Comparison of ENCODE assay signal across 8 cellular contexts in genomic region chr4:108018038-108018883, GRCh38. TPM values are rescaled to one million over a fixed set of nuclear protein-coding genes. Genes with fewer than 3 reads are reported as not detected.
DNase-seq lines count a peak whose midpoint lies in the region; ATAC-seq, FAIRE-seq and TF ChIP-seq lines count a peak whose summit lies in the region.

No MANE protein-coding gene starts in this region.

- DNase-seq in A549 (ENCODE audit: low read depth in 1 of 2, low spot score in 1 of 2): peak; percentile 44 to 60
- DNase-seq in NCI-H226: peak; percentile 12
- peak; percentile 76 to 93 for DNase-seq in activated CD4-positive, alpha-beta T cell treated with anti-CD3 and anti-CD28 coated beads for 4 hours
- DNase-seq in choroid plexus epithelial cell (ENCODE audit: low read depth): peak; percentile 89
- DNase-seq in HepG2 (ENCODE audit: low spot score): peak; percentile 58
- peak; percentile 69 to 85 (median 81) for DNase-seq in stimulated activated CD4-positive, alpha-beta T cell treated with anti-CD3 and anti-CD28 coated beads, TNF-alpha, amount 100 ng/mL, for 24 hours (ENCODE audit: low read depth in 3 of 3)

- H3K9me3 ChIP-seq in A549 (no peaks in the 10 kb centered on the region), HepG2 (ENCODE audit: low read length) (no peaks in the 10 kb centered on the region)

- TF ChIP-seq POLR2A in A549 (IDR thresholded peaks at IDR 0.05; ENCODE audit: low read length): no peak
- no peak for TF ChIP-seq POLR2A in HepG2 (IDR thresholded peaks at IDR 0.05; ENCODE audit: insufficient read depth in 1 of 2, low read depth in 2 of 2, low read length in 2 of 2)

- no peaks in the 10 kb centered on the region for H4K20me1 ChIP-seq in HepG2 (ENCODE audit: insufficient read depth, low read length)

- intact Hi-C loops in HepG2 (cut with micrococcal nuclease; ENCODE audit: unreplicated experiment): loop anchor here (1.0 to 5.0 kb wide), 3 partner anchors 164 to 554 kb away; no protein-coding TSS in a partner anchor

- no TSS peak for BruUV-seq in HepG2 (replicated peaks; lab: Mats Ljungman, UMichigan)

- no peaks in the 10 kb centered on the region for H3K4me1 ChIP-seq in A549
- no peaks in the 10 kb centered on the region for H3K4me1 ChIP-seq in HepG2 (ENCODE audit: insufficient read depth, low read length)

- 31% methylated on average over 8 of the region's 8 CpGs for WGBS in A549 (ENCODE audit: missing lambda C conversion rate)
- 51% methylated on average over 8 of the region's 8 CpGs for WGBS in HepG2 (ENCODE audit: low lambda C conversion rate)

- no peak overlapping the region for H3K9ac ChIP-seq in HepG2 (ENCODE audit: insufficient read depth, low read depth, low read length)

- peaks cover 14 to 58% of the 10 kb centered on the region in 2 experiments for H3K36me3 ChIP-seq in HepG2 (replicated peaks in 1 of 2; ENCODE audit: control insufficient read depth in 1 of 2, insufficient read depth in 2 of 2, low read length in 2 of 2)

- H3K4me2 ChIP-seq in A549 (no peak overlapping the region), HepG2 (ENCODE audit: low read depth, low read length) (no peak overlapping the region)

- H3K4me3 ChIP-seq in A549 (no peak overlapping the region), choroid plexus epithelial cell (ENCODE audit: low read depth, low read length) (no peak overlapping the region), HepG2 (replicated peaks in 1 of 3; ENCODE audit: insufficient read depth in 1 of 3, low read depth in 2 of 3, low read length in 3 of 3) (no peak overlapping the region)

- in situ Hi-C loops in HepG2 (cut with HindIII; ENCODE audit: extremely low pct_ligation_motif_present, low pct_unique_long_range_greater_than_20kb): loop anchor here (5.0 kb wide), 1 partner anchor 554 kb away; no protein-coding TSS in a partner anchor

- TF ChIP-seq RAD21 in A549 (conservative IDR thresholded peaks at IDR 0.05 in 1 of 2, IDR thresholded peaks at IDR 0.05 in 1 of 2) (peak; percentile 67 to 71), HepG2 (CRISPR knock-in tag; IDR thresholded peaks at IDR 0.05) (0 out of 2 replicates have a peak, but pooled peaks have one; percentile 22)

- H2AFZ ChIP-seq in HepG2 (ENCODE audit: low read length): no peak overlapping the region

- FAIRE-seq in A549 (lab: Jason Lieb, UNC): no peak
- peak; percentile 50 for FAIRE-seq in HepG2 (lab: Jason Lieb, UNC)

- H3K27ac ChIP-seq in A549 (no peak overlapping the region), HepG2 (ENCODE audit: extremely low read length, insufficient read depth, low read length) (no peak overlapping the region)

- CTCF ChIA-PET in A549 (lab: Yijun Ruan, JAX): interaction anchor here (0.6 to 2.5 kb wide), 28 partner anchors 9 to 783 kb away, joined by 3 to 21 read pairs (median 4); no protein-coding TSS in a partner anchor
- CTCF ChIA-PET in HepG2 (lab: Yijun Ruan, JAX; ENCODE audit: low intra/inter-chr PET ratio, low total read pairs): interaction anchor here (1.1 to 1.5 kb wide), 2 partner anchors 474 to 554 kb away, joined by 4 to 14 read pairs; no protein-coding TSS in a partner anchor

- TF ChIP-seq CTCF in A549 (IDR thresholded peaks at IDR 0.05) (peak; percentile 77), choroid plexus epithelial cell (conservative IDR thresholded peaks at IDR 0.05; ENCODE audit: low read depth, low read length) (peak; percentile 93), HepG2 (CRISPR knock-in tag; IDR thresholded peaks at IDR 0.05) (peak; percentile 83)

- H3K27me3 ChIP-seq in HepG2 (ENCODE audit: control insufficient read depth in 1 of 2, insufficient read depth in 2 of 2, low read length in 2 of 2): no peaks in the 10 kb centered on the region; a peak in 1 of 5 replicates

- no peak for TF ChIP-seq EP300 in A549 (IDR thresholded peaks at IDR 0.05)
- no peak for TF ChIP-seq EP300 in HepG2 (IDR thresholded peaks at IDR 0.05; ENCODE audit: low read depth in 2 of 2, low read length in 2 of 2)
- TF ChIP-seq EP300 in HepG2 (CRISPR knock-in tag; IDR thresholded peaks at IDR 0.05; ENCODE audit: borderline replicate concordance): no peak

- no peaks in the 10 kb centered on the region for H3K79me2 ChIP-seq in HepG2 (ENCODE audit: insufficient read depth, low read length)

- ATAC-seq in A549: peak; percentile 78 to 87
- ATAC-seq in GM18502 (IDR thresholded peaks at IDR 0.05; ENCODE audit: poor library complexity, unreplicated experiment): peak; percentile 77
- ATAC-seq in HG03095 (IDR thresholded peaks at IDR 0.05; ENCODE audit: unreplicated experiment): peak; percentile 77
- peak; percentile 92 for ATAC-seq in HepG2

- POLR2A ChIA-PET in A549 (lab: Yijun Ruan, JAX): interaction anchor here (0.7 kb wide), 1 partner anchor 554 kb away, joined by 6 read pairs; no protein-coding TSS in a partner anchor
- POLR2A ChIA-PET in HepG2 (lab: Yijun Ruan, JAX): no interaction called here

TF ChIP-seq in A549, 52 proteins besides CTCF, POLR2A, EP300 and RAD21:
- TF ChIP-seq MAFK (IDR thresholded peaks at IDR 0.05; ENCODE audit: partially characterized antibody) (no peak), EHF (CRISPR knock-in tag; IDR thresholded peaks at IDR 0.05) (no peak), HDAC2 (IDR thresholded peaks at IDR 0.05) (no peak), SMC3 (IDR thresholded peaks at IDR 0.05) (peak; percentile 67), KDM5A (IDR thresholded peaks at IDR 0.05) (no peak), NFE2L2 (conservative IDR thresholded peaks at IDR 0.05; ENCODE audit: low read length) (no peak), CHD2 (IDR thresholded peaks at IDR 0.05; ENCODE audit: low read length, partially characterized antibody) (no peak)

TF ChIP-seq in HepG2, 621 proteins besides CTCF, POLR2A, EP300 and RAD21:
- TF ChIP-seq SMC3 (IDR thresholded peaks at IDR 0.05; ENCODE audit: low read length) (peak; percentile 77), STAG1 (CRISPR knock-in tag; IDR thresholded peaks at IDR 0.05) (peak; percentile 77)
- TF ChIP-seq, protein P1, sequence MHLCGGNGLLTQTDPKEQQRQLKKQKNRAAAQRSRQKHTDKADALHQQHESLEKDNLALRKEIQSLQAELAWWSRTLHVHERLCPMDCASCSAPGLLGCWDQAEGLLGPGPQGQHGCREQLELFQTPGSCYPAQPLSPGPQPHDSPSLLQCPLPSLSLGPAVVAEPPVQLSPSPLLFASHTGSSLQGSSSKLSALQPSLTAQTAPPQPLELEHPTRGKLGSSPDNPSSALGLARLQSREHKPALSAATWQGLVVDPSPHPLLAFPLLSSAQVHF (CRISPR knock-in tag; IDR thresholded peaks at IDR 0.05): no peak

RNA-seq across cellular contexts. Expression of gene HADH, which starts 28.6 kb away (rescaled TPM):
- polyA plus RNA-seq in A549 (2011; rRNA removed): 23.7 and 25.9 TPM in 2 replicates
- polyA plus RNA-seq in A549 (2012; cell fraction: cytosol; rRNA removed): 19.1 and 23.2 TPM in 2 replicates
- polyA plus RNA-seq in A549 (2012; cell fraction: nucleus; rRNA removed): 17.6 and 25.2 TPM in 2 replicates
- 22.7 to 23.8 TPM (median 23.3 TPM) in 3 replicates for polyA plus RNA-seq in A549 (2017; fragmentation: RNase III; extraction: RNeasy Plus Mini Kit Qiagen cat#74134 plus additional on column Dnase treatment)
- 14.3 and 14.5 TPM in 2 replicates for polyA minus RNA-seq in A549 (2011; rRNA and poly(A)+ RNA removed)
- total RNA-seq in HepG2 (2016; rRNA removed; fragmentation: Illumina TruSeq; extraction: Trizol): 33.9 and 60.6 TPM in 2 replicates
- 13.5 and 15.3 TPM in 2 replicates for total RNA-seq in HepG2 (2016; cell fraction: cytosol; rRNA removed; fragmentation: Illumina TruSeq; extraction: Trizol; ENCODE audit: low read depth)
- total RNA-seq in HepG2 (2016; cell fraction: insoluble cytoplasmic fraction; rRNA removed; fragmentation: Illumina TruSeq; extraction: Trizol): 33.1 and 59.0 TPM in 2 replicates
- total RNA-seq in HepG2 (2016; cell fraction: membrane; rRNA removed; fragmentation: Illumina TruSeq; extraction: Trizol): 28.0 and 31.0 TPM in 2 replicates
- total RNA-seq in HepG2 (2016; cell fraction: nucleus; rRNA removed; fragmentation: Illumina TruSeq; extraction: Trizol): 34.3 and 39.3 TPM in 2 replicates
- 22.8 and 29.6 TPM in 2 replicates for polyA plus RNA-seq in HepG2 (2011; rRNA removed)
- polyA plus RNA-seq in HepG2 (2011; cell fraction: cytosol; rRNA removed): 26.0 and 26.1 TPM in 2 replicates
- 19.1 and 19.8 TPM in 2 replicates for polyA plus RNA-seq in HepG2 (2011; cell fraction: nucleus; rRNA removed)
- polyA plus RNA-seq in HepG2 (2012): 25.8 and 41.0 TPM in 2 replicates
- polyA plus RNA-seq in HepG2 (2016; cell fraction: cytosol; fragmentation: Illumina TruSeq; extraction: Trizol; ENCODE audit: low read depth): 27.4 and 28.1 TPM in 2 replicates
- polyA plus RNA-seq in HepG2 (2016; cell fraction: insoluble cytoplasmic fraction; fragmentation: Illumina TruSeq; extraction: Trizol; ENCODE audit: low read depth): 117 and 118 TPM in 2 replicates
- 41.4 and 43.3 TPM in 2 replicates for polyA plus RNA-seq in HepG2 (2016; cell fraction: membrane; fragmentation: Illumina TruSeq; extraction: Trizol; ENCODE audit: low read depth)
- polyA plus RNA-seq in HepG2 (2016; cell fraction: nucleus; fragmentation: Illumina TruSeq; extraction: Trizol; ENCODE audit: insufficient read depth, low read depth): 77.4 and 77.9 TPM in 2 replicates
- polyA minus RNA-seq in HepG2 (2011; rRNA and poly(A)+ RNA removed; ENCODE audit: low replicate concordance): 28.2 and 43.6 TPM in 2 replicates
- polyA minus RNA-seq in HepG2 (2011; cell fraction: cytosol; rRNA and poly(A)+ RNA removed): 21.1 and 29.5 TPM in 2 replicates
- polyA minus RNA-seq in HepG2 (2011; cell fraction: nucleus; rRNA and poly(A)+ RNA removed): 17.5 and 18.6 TPM in 2 replicates

Comparison
In these comparisons a context has a peak if more than half of its experiments do, and no peak if none do; other contexts are left out.
1. DNase-seq: peak in every context shown above with its lines; median percentile 89 in choroid plexus epithelial cell; 84 in activated CD4-positive, alpha-beta T cell treated with anti-CD3 and anti-CD28 coated beads for 4 hours; 81 in stimulated activated CD4-positive, alpha-beta T cell treated with anti-CD3 and anti-CD28 coated beads, TNF-alpha, amount 100 ng/mL, for 24 hours; 58 in HepG2; 52 in A549; 12 in NCI-H226.
2. Of the 38 proteins assayed by ChIP-seq in both HepG2 and A549: peak only in HepG2: none; only in A549: none; in both: CTCF, RAD21 and SMC3; in neither: 35.